In genomic region chr15:51367322-51367976, GRCh38 we compare ENCODE assay signal across 13 cellular contexts. TPM values are rescaled to one million over a fixed set of nuclear protein-coding genes. Genes with fewer than 3 reads are reported as not detected.
DNase-seq lines count a peak whose midpoint lies in the region; ATAC-seq and TF ChIP-seq lines count a peak whose summit lies in the region.
"Had no signal": no experiment of that assay in that cellular context is flagged by ENCODE, and none has a peak within 500 bp of the region (broad histone marks: within the 10 kb centered on the region; RNA-seq: fewer than 3 reads in every experiment).

No MANE protein-coding gene starts in this region.

- H3K27ac Mint-ChIP-seq in activated naive CD4-positive, alpha-beta T cell treated with anti-CD3 and anti-CD28 coated beads, Interleukin-2, amount 10 ng/mL, durations not matched to agents 7 days and 5 days: no peak overlapping the region
- H3K27ac Mint-ChIP-seq: activated naive CD8-positive, alpha-beta T cell treated with anti-CD3 and anti-CD28 coated beads for 36 hours had no signal

- peak; percentile 48 for DNase-seq in AG08395 (ENCODE audit: low spot score)
- no peak for DNase-seq in lower lobe of right lung
- DNase-seq in SK-N-DZ (ENCODE audit: low spot score): no peak
- no peak for DNase-seq in activated naive CD4-positive, alpha-beta T cell treated with anti-CD3 and anti-CD28 coated beads, Interleukin-2, amount 10 ng/mL, durations not matched to agents 7 days and 5 days
- DNase-seq: activated CD8-positive, alpha-beta memory T cell treated with anti-CD3 and anti-CD28 coated beads, Interleukin-2, amount 50 U/mL, for 4 hours; activated naive CD8-positive, alpha-beta T cell treated with anti-CD3 and anti-CD28 coated beads for 36 hours; erythroblast; stimulated activated CD4-positive, alpha-beta T cell treated with anti-CD3 and anti-CD28 coated beads, Interleukin-15, amount 100 ng/mL, for 24 hours; trophoblast cell had no signal

- no peak overlapping the region for H3K4me3 ChIP-seq in lower lobe of right lung

- CTCF ChIA-PET in activated naive CD4-positive, alpha-beta T cell treated with anti-CD3 and anti-CD28 coated beads, Interleukin-2, amount 10 ng/mL, durations not matched to agents 7 days and 5 days (lab: Charles Lee): interaction anchor here (3.4 kb wide), 1 partner anchor 13 kb away, joined by 19 read pairs; no protein-coding TSS in a partner anchor

- no peaks in the 10 kb centered on the region for H3K27me3 ChIP-seq in lower lobe of right lung (ENCODE audit: low read depth)

- peaks cover 4% of the 10 kb centered on the region for H3K27me3 Mint-ChIP-seq in activated naive CD4-positive, alpha-beta T cell treated with anti-CD3 and anti-CD28 coated beads, Interleukin-2, amount 10 ng/mL, durations not matched to agents 7 days and 5 days

- H3K36me3 ChIP-seq in lower lobe of right lung: no peaks in the 10 kb centered on the region

- H3K36me3 Mint-ChIP-seq in activated naive CD4-positive, alpha-beta T cell treated with anti-CD3 and anti-CD28 coated beads, Interleukin-2, amount 10 ng/mL, durations not matched to agents 7 days and 5 days: no peaks in the 10 kb centered on the region
- H3K36me3 Mint-ChIP-seq: activated naive CD8-positive, alpha-beta T cell treated with anti-CD3 and anti-CD28 coated beads for 36 hours had no signal

- TF ChIP-seq CTCF in LNCAP (IDR thresholded peaks at IDR 0.05) (0 out of 2 replicates have a peak, but pooled peaks have one; percentile 3), lower lobe of right lung (IDR thresholded peaks at IDR 0.05) (no peak)

- intact Hi-C loops in lower lobe of right lung (cut with DNase I): no loop called here

- no peak overlapping the region for H3K4me3 Mint-ChIP-seq in activated naive CD4-positive, alpha-beta T cell treated with anti-CD3 and anti-CD28 coated beads, Interleukin-2, amount 10 ng/mL, durations not matched to agents 7 days and 5 days
- H3K4me3 Mint-ChIP-seq: activated naive CD8-positive, alpha-beta T cell treated with anti-CD3 and anti-CD28 coated beads for 36 hours had no signal

- ATAC-seq in lower lobe of right lung (peak; percentile 11 to 53), HG03342 (IDR thresholded peaks at IDR 0.05; ENCODE audit: unreplicated experiment) (no peak), GM18907 (IDR thresholded peaks at IDR 0.05; ENCODE audit: unreplicated experiment) (no peak)

- no peaks in the 10 kb centered on the region for H3K4me1 Mint-ChIP-seq in activated naive CD4-positive, alpha-beta T cell treated with anti-CD3 and anti-CD28 coated beads, Interleukin-2, amount 10 ng/mL, durations not matched to agents 7 days and 5 days
- H3K4me1 Mint-ChIP-seq: activated naive CD8-positive, alpha-beta T cell treated with anti-CD3 and anti-CD28 coated beads for 36 hours had no signal

- H3K9me3 ChIP-seq in lower lobe of right lung: no peaks in the 10 kb centered on the region

- no peaks in the 10 kb centered on the region for H3K9me3 Mint-ChIP-seq in activated naive CD4-positive, alpha-beta T cell treated with anti-CD3 and anti-CD28 coated beads, Interleukin-2, amount 10 ng/mL, durations not matched to agents 7 days and 5 days
- H3K9me3 Mint-ChIP-seq: activated naive CD8-positive, alpha-beta T cell treated with anti-CD3 and anti-CD28 coated beads for 36 hours had no signal

- peak overlapping the region; percentile 6 for H3K27ac ChIP-seq in cingulate gyrus (ENCODE audit: low read depth, low read length)
- H3K27ac ChIP-seq in lower lobe of right lung: peak overlapping the region; percentile 27

- peaks cover 15% of the 10 kb centered on the region for H3K4me1 ChIP-seq in lower lobe of right lung

RNA-seq across cellular contexts. Expression of gene GLDN, which starts 26.0 kb away (rescaled TPM):
- 34.5 TPM for total RNA-seq in lower lobe of right lung
- polyA plus RNA-seq in SK-N-DZ (2014; cell fraction: cytosol; rRNA removed): 0.06 and 0.17 TPM in 2 replicates
- 0.45 and 0.56 TPM in 2 replicates for polyA plus RNA-seq in SK-N-DZ (2014; cell fraction: nucleus; rRNA removed)
- total RNA-seq: activated naive CD8-positive, alpha-beta T cell treated with anti-CD3 and anti-CD28 coated beads for 36 hours had no signal

RNA-seq across cellular contexts. Expression of gene CYP19A1, which starts 29.1 kb away (rescaled TPM):
- 0.95 TPM for total RNA-seq in lower lobe of right lung
- not detected in 2 replicates for polyA plus RNA-seq in SK-N-DZ (2014; cell fraction: cytosol; rRNA removed)
- polyA plus RNA-seq in SK-N-DZ (2014; cell fraction: nucleus; rRNA removed): not detected in 2 replicates
- total RNA-seq: activated naive CD8-positive, alpha-beta T cell treated with anti-CD3 and anti-CD28 coated beads for 36 hours had no signal

Comparison
In these comparisons a context has a peak if more than half of its experiments do, and no peak if none do; other contexts are left out.
1. ATAC-seq: peak in lower lobe of right lung (2 of 2); none in HG03342 (single experiment) and GM18907 (single experiment).